ENCODE assay signal across 27 cellular contexts in genomic region chr6:44349904-44350649, GRCh38. TPM values are rescaled to one million over a fixed set of nuclear protein-coding genes. Genes with fewer than 3 reads are reported as not detected.
"Had no signal": no experiment of that assay in that cellular context is flagged by ENCODE, and none has a peak within 500 bp of the region (broad histone marks: within the 10 kb centered on the region; RNA-seq: fewer than 3 reads in every experiment).

No MANE protein-coding gene starts in this region.

- H3K4me1 ChIP-seq: ascending aorta, breast epithelium, neural progenitor cell, prostate gland, stomach had no signal

- H3K4me1 Mint-ChIP-seq: activated naive CD4-positive, alpha-beta T cell treated with anti-CD3 and anti-CD28 coated beads, Interleukin-2, amount 50 U/mL, for 24 hours; memory B cell; naive B cell; neural progenitor cell had no signal

- H3K36me3 ChIP-seq: ascending aorta, breast epithelium, neural progenitor cell, prostate gland, stomach had no signal

- H3K27ac ChIP-seq: ascending aorta, breast epithelium, neural progenitor cell, prostate gland, stomach had no signal

- H3K27ac Mint-ChIP-seq: activated naive CD4-positive, alpha-beta T cell treated with anti-CD3 and anti-CD28 coated beads, Interleukin-2, amount 50 U/mL, for 24 hours; activated T-cell treated with anti-CD3 and anti-CD28 coated beads, Interleukin-2, amount 50 U/mL, for 72 hours; memory B cell; neural progenitor cell; type B pancreatic cell had no signal

- H3K9ac ChIP-seq: neural progenitor cell had no signal

- H3K4me2 ChIP-seq: neural progenitor cell, smooth muscle cell had no signal

- H2AFZ ChIP-seq: neural progenitor cell had no signal

- H3K27me3 ChIP-seq: ascending aorta, neural progenitor cell had no signal

- DNase-seq: activated CD4-positive, alpha-beta T cell treated with anti-CD3 and anti-CD28 coated beads, Interleukin-2, amount 50 U/mL, for 1 hour; activated CD4-positive, CD25-positive, alpha-beta regulatory T cell treated with anti-CD3 and anti-CD28 coated beads, Interleukin-2, amount 50 U/mL, for 72 hours; activated effector memory CD4-positive, alpha-beta T cell treated with anti-CD3 and anti-CD28 coated beads, Interleukin-2, amount 50 U/mL, for 16 hours; activated T-cell treated with anti-CD3 and anti-CD28 coated beads, Interleukin-2, amount 50 U/mL, for 72 hours; cerebellar nuclear complex; cortex of kidney; erythroblast; foreskin melanocyte; hypothalamus; kidney; left ventricle myocardium superior; mucosa of descending colon; naive B cell; right cardiac atrium; stimulated activated CD4-positive, alpha-beta T cell treated with anti-CD3 and anti-CD28 coated beads, Interleukin-4, amount 100 ng/mL, for 1 hour; stomach had no signal

- H3K36me3 Mint-ChIP-seq: activated naive CD4-positive, alpha-beta T cell treated with anti-CD3 and anti-CD28 coated beads, Interleukin-2, amount 50 U/mL, for 24 hours; memory B cell; naive B cell; neural progenitor cell; type B pancreatic cell had no signal

- H3K4me3 Mint-ChIP-seq: activated naive CD4-positive, alpha-beta T cell treated with anti-CD3 and anti-CD28 coated beads, Interleukin-2, amount 50 U/mL, for 24 hours; activated T-cell treated with anti-CD3 and anti-CD28 coated beads, Interleukin-2, amount 50 U/mL, for 72 hours; memory B cell; naive B cell; neural progenitor cell; type B pancreatic cell had no signal

- H3K9me3 ChIP-seq: ascending aorta, breast epithelium, mucosa of descending colon, prostate gland, stomach had no signal

- H3K4me3 ChIP-seq: ascending aorta, breast epithelium, mucosa of descending colon, neural progenitor cell, prostate gland, smooth muscle cell, stomach had no signal

- H3K9me3 Mint-ChIP-seq: activated naive CD4-positive, alpha-beta T cell treated with anti-CD3 and anti-CD28 coated beads, Interleukin-2, amount 50 U/mL, for 24 hours; activated T-cell treated with anti-CD3 and anti-CD28 coated beads, Interleukin-2, amount 50 U/mL, for 72 hours; memory B cell; neural progenitor cell; type B pancreatic cell had no signal

- ATAC-seq: activated T-cell treated with anti-CD3 and anti-CD28 coated beads, Interleukin-2, amount 50 U/mL, for 72 hours; left ventricle myocardium superior; mucosa of descending colon; right cardiac atrium had no signal

RNA-seq across cellular contexts. Expression of gene SPATS1, which starts 7.6 kb away (rescaled TPM):
- total RNA-seq: activated T-cell treated with anti-CD3 and anti-CD28 coated beads, Interleukin-2, amount 50 U/mL, for 72 hours; ascending aorta; breast epithelium; kidney; left ventricle myocardium superior; mucosa of descending colon; osteocyte; right cardiac atrium; smooth muscle cell; stomach; temporal lobe had no signal
- polyA plus RNA-seq: adipose tissue, right cardiac atrium, smooth muscle cell, stomach had no signal
